Comparison of ENCODE assay signal across 8 cellular contexts in genomic region chr3:132722165-132723023, GRCh38. TPM values are rescaled to one million over a fixed set of nuclear protein-coding genes. Genes with fewer than 3 reads are reported as not detected.
DNase-seq lines count a peak whose midpoint lies in the region; ATAC-seq and TF ChIP-seq lines count a peak whose summit lies in the region.

A gene with protein sequence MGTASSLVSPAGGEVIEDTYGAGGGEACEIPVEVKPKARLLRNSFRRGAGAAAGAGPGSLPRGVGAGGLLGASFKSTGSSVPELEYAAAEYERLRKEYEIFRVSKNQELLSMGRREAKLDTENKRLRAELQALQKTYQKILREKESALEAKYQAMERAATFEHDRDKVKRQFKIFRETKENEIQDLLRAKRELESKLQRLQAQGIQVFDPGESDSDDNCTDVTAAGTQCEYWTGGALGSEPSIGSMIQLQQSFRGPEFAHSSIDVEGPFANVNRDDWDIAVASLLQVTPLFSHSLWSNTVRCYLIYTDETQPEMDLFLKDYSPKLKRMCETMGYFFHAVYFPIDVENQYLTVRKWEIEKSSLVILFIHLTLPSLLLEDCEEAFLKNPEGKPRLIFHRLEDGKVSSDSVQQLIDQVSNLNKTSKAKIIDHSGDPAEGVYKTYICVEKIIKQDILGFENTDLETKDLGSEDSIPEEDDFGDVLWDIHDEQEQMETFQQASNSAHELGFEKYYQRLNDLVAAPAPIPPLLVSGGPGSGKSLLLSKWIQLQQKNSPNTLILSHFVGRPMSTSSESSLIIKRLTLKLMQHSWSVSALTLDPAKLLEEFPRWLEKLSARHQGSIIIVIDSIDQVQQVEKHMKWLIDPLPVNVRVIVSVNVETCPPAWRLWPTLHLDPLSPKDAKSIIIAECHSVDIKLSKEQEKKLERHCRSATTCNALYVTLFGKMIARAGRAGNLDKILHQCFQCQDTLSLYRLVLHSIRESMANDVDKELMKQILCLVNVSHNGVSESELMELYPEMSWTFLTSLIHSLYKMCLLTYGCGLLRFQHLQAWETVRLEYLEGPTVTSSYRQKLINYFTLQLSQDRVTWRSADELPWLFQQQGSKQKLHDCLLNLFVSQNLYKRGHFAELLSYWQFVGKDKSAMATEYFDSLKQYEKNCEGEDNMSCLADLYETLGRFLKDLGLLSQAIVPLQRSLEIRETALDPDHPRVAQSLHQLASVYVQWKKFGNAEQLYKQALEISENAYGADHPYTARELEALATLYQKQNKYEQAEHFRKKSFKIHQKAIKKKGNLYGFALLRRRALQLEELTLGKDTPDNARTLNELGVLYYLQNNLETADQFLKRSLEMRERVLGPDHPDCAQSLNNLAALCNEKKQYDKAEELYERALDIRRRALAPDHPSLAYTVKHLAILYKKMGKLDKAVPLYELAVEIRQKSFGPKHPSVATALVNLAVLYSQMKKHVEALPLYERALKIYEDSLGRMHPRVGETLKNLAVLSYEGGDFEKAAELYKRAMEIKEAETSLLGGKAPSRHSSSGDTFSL (N-terminal part only) (minus strand): TSS chr3:132722409. CDS start chr3:132722355, 54 bp downstream.

- DNase-seq in AG20443 (ENCODE audit: low spot score) (peak; percentile 99), NCI-H460 (ENCODE audit: extremely low read depth, low read depth) (peak; percentile 90), cerebellum (ENCODE audit: low spot score) (peak; percentile 99), kidney glomerular epithelial cell (lab: John Stamatoyannopoulos, UW) (peak; percentile 90)
- DNase-seq in activated CD4-positive, alpha-beta T cell treated with anti-CD3 and anti-CD28 coated beads for 24 hours (ENCODE audit: low read depth in 2 of 2) = peak; percentile 97 to 98
- DNase-seq in stimulated activated CD4-positive, alpha-beta T cell treated with anti-CD3 and anti-CD28 coated beads, Interleukin-1b, Interleukin-23, amount 100 ng/mL, for 24 hours (ENCODE audit: low read depth in 4 of 4, low spot score in 1 of 4) = peak; percentile 97 to 100 (median 98)

- peak; percentile 48 for TF ChIP-seq POLR2A in GM19099 (IDR thresholded peaks at IDR 0.05; ENCODE audit: extremely low read depth, insufficient read length, low read depth)

- ATAC-seq in HG03378 (IDR thresholded peaks at IDR 0.05; ENCODE audit: unreplicated experiment) = peak; percentile 65

RNA-seq across cellular contexts. Expression of the gene that starts here (rescaled TPM):
- 14.5 and 19.7 TPM in 2 replicates for total RNA-seq in NCI-H460 (2014; rRNA removed; shearing (Covaris generic))
- polyA plus RNA-seq in NCI-H460 (2014; cell fraction: nucleus; rRNA removed) = 27.7 and 33.6 TPM in 2 replicates
- 23.7 TPM for total RNA-seq in cerebellum

Comparison
In these comparisons a context has a peak if more than half of its experiments do, and no peak if none do; other contexts are left out.
1. Peak in every context shown above with its lines: DNase-seq and ATAC-seq.